1 cellular context compared by ENCODE assay signal in genomic region chr2:25035537-25036220, GRCh38.
A peak's percentile ranks its signal among the peaks of the same experiment; 100 is the strongest.
TF ChIP-seq lines count a peak whose summit lies in the region.

No MANE protein-coding gene starts in this region.

TF ChIP-seq in IMR-90, 13 proteins besides CTCF, POLR2A, EP300 and RAD21:
- TF ChIP-seq CEBPB (IDR thresholded peaks at IDR 0.05; ENCODE audit: low read depth, low read length): 0 out of 2 replicates have a peak, but pooled peaks have one; percentile 24
- no peak for TF ChIP-seq BHLHE40 (IDR thresholded peaks at IDR 0.05; ENCODE audit: low read depth, low read length)
